ENCODE assay signal across 18 cellular contexts in genomic region chr2:130976591-130977237, GRCh38.
"Had no signal": no experiment of that assay in that cellular context is flagged by ENCODE, and none has a peak within 500 bp of the region (broad histone marks: within the 10 kb centered on the region; RNA-seq: fewer than 3 reads in every experiment).

No MANE protein-coding gene starts in this region.

- FAIRE-seq: frontal cortex, small intestine had no signal

- H3K36me3 ChIP-seq: colonic mucosa, heart left ventricle, neutrophil, right atrium auricular region, stomach, thoracic aorta, transverse colon, uterus had no signal

- H3K27me3 ChIP-seq: colonic mucosa, heart left ventricle, neutrophil, right atrium auricular region, stomach, transverse colon, uterus had no signal

- H3K4me1 Mint-ChIP-seq: nephron progenitor cell had no signal

- DNase-seq: colonic mucosa; effector CD4-positive, alpha-beta T cell; heart left ventricle; hippocampal formation; kidney glomerular epithelial cell; naive thymus-derived CD4-positive, alpha-beta T cell; nephron progenitor cell; small intestine; stimulated activated CD4-positive, alpha-beta T cell treated with anti-CD3 and anti-CD28 coated beads, Interleukin-12 subunit alpha, Interleukin-12 subunit beta, amount 100 ng/mL, for 4 hours; stimulated activated naive CD4-positive, alpha-beta T cell; stomach; substantia nigra; transverse colon; uterus had no signal

- H3K27ac ChIP-seq: colonic mucosa, heart left ventricle, neutrophil, right atrium auricular region, stomach, thoracic aorta, transverse colon, uterus had no signal

- ATAC-seq: heart left ventricle; naive thymus-derived CD4-positive, alpha-beta T cell had no signal

- H3K9me3 Mint-ChIP-seq: nephron progenitor cell had no signal

- H3K4me3 Mint-ChIP-seq: naive thymus-derived CD4-positive, alpha-beta T cell; nephron progenitor cell had no signal

- H3K4me1 ChIP-seq: colonic mucosa, heart left ventricle, right atrium auricular region, stomach, transverse colon, uterus had no signal

- H3K27ac Mint-ChIP-seq: naive thymus-derived CD4-positive, alpha-beta T cell; nephron progenitor cell had no signal

- H3K36me3 Mint-ChIP-seq: naive thymus-derived CD4-positive, alpha-beta T cell had no signal

- H3K4me3 ChIP-seq: colonic mucosa, heart left ventricle, right atrium auricular region, stomach, thoracic aorta, transverse colon, uterus had no signal
